Comparison of ENCODE assay signal across 9 cellular contexts in genomic region chr15:78875107-78875914, GRCh38. TPM values are rescaled to one million over a fixed set of nuclear protein-coding genes. Genes with fewer than 3 reads are reported as not detected.
DNase-seq lines count a peak whose midpoint lies in the region; ATAC-seq and TF ChIP-seq lines count a peak whose summit lies in the region.
"Had no signal": no experiment of that assay in that cellular context is flagged by ENCODE, and none has a peak within 500 bp of the region (broad histone marks: within the 10 kb centered on the region; RNA-seq: fewer than 3 reads in every experiment).

No MANE protein-coding gene starts in this region.

- no peaks in the 10 kb centered on the region for H3K27me3 ChIP-seq in right atrium auricular region
- no peaks in the 10 kb centered on the region for H3K27me3 ChIP-seq in mesenchymal stem cell (ENCODE audit: control insufficient read depth in 1 of 2, insufficient read depth in 1 of 2, low read length in 2 of 2)
- H3K27me3 ChIP-seq in vagina: no peaks in the 10 kb centered on the region

- peak overlapping the region in 1 of 2 donors; percentile 86 for H3K4me3 ChIP-seq in right atrium auricular region
- H3K4me3 ChIP-seq in astrocyte of the cerebellum (ENCODE audit: low read depth, low read length): peak overlapping the region; percentile 99
- peak overlapping the region in 1 of 2 experiments; percentile 98 for H3K4me3 ChIP-seq in mesenchymal stem cell (ENCODE audit: insufficient read depth in 1 of 2, low read depth in 1 of 2, low read length in 2 of 2)
- peak overlapping the region; percentile 76 to 80 for H3K4me3 ChIP-seq in vagina

- intact Hi-C loops in Right ventricle myocardium superior (cut with DNase I) (no loop called here), vagina (cut with DNase I) (no loop called here)

- no peak overlapping the region for H2BK120ac ChIP-seq in mesenchymal stem cell (ENCODE audit: low read depth, low read length)

- TF ChIP-seq CTCF in right atrium auricular region (IDR thresholded peaks at IDR 0.05): no peak
- TF ChIP-seq CTCF in astrocyte of the cerebellum (IDR thresholded peaks at IDR 0.05; ENCODE audit: low read depth, low read length, missing control alignments): no peak
- TF ChIP-seq CTCF in vagina (IDR thresholded peaks at IDR 0.05): no peak

- no peak overlapping the region for H3K14ac ChIP-seq in mesenchymal stem cell (ENCODE audit: low read length in 2 of 2)

- no peak overlapping the region for H2BK12ac ChIP-seq in mesenchymal stem cell (ENCODE audit: low read length in 2 of 2)

- no peak overlapping the region for H2BK5ac ChIP-seq in mesenchymal stem cell (ENCODE audit: low read depth, low read length, poor library complexity, severe bottlenecking)

- no peak overlapping the region for H3K23ac ChIP-seq in mesenchymal stem cell (ENCODE audit: low read length in 2 of 2)

- in situ Hi-C loops in astrocyte of the cerebellum (cut with HindIII; ENCODE audit: low sequenced_read_pairs): loop anchor here (25.0 kb wide), 1 partner anchor 312 kb away; no protein-coding TSS in a partner anchor

- WGBS in mesenchymal stem cell: 83% methylated on average over 22 of the region's 22 CpGs

- H3K4ac ChIP-seq in mesenchymal stem cell (ENCODE audit: low read depth in 1 of 2, low read length in 2 of 2): no peak overlapping the region

- no peak for TF ChIP-seq POLR2A in vagina (IDR thresholded peaks at IDR 0.05)

- H3K18ac ChIP-seq in mesenchymal stem cell (ENCODE audit: low read depth in 1 of 2, low read length in 2 of 2): no peak overlapping the region

- no peak overlapping the region for H4K8ac ChIP-seq in mesenchymal stem cell (ENCODE audit: low read length)

- H2AFZ ChIP-seq in mesenchymal stem cell (ENCODE audit: low read depth, low read length): no peak overlapping the region

- ATAC-seq in Right ventricle myocardium superior (ENCODE audit: poor library complexity): no peak

- H3K4me1 ChIP-seq in right atrium auricular region (peaks cover 0 to 63% of the 10 kb centered on the region in 2 donors), mesenchymal stem cell (ENCODE audit: control insufficient read depth, insufficient read depth, low read depth, low read length) (peaks cover 11% of the 10 kb centered on the region), vagina (peaks cover 65% of the 10 kb centered on the region)

- H3K9ac ChIP-seq in mesenchymal stem cell (ENCODE audit: low read length): peak overlapping the region; percentile 100

- H2BK15ac ChIP-seq in mesenchymal stem cell (ENCODE audit: low read depth, poor library complexity, severe bottlenecking): no peak overlapping the region

- H3K9me3 ChIP-seq in right atrium auricular region: no peaks in the 10 kb centered on the region
- no peaks in the 10 kb centered on the region for H3K9me3 ChIP-seq in mesenchymal stem cell (ENCODE audit: control insufficient read depth, low read length)
- H3K9me3 ChIP-seq in vagina: no peaks in the 10 kb centered on the region

- H3K4me2 ChIP-seq in mesenchymal stem cell (ENCODE audit: low read length, poor library complexity, severe bottlenecking): peak overlapping the region; percentile 26

- DNase-seq in right atrium auricular region (ENCODE audit: low spot score): no peak
- no peak for DNase-seq in Right ventricle myocardium superior
- DNase-seq in astrocyte of the cerebellum (ENCODE audit: low read depth): no peak
- DNase-seq in mesenchymal stem cell: peak; percentile 16
- DNase-seq in vagina (ENCODE audit: extremely low spot score in 2 of 2): no peak
- no peak for DNase-seq in NCI-H774 (lab: John Stamatoyannopoulos, UW)
- no peak for DNase-seq in NCI-H2029 treated with DMSO at 0.1 percent for 48 hours (lab: John Stamatoyannopoulos, UW)
- no peak for DNase-seq in stimulated activated CD4-positive, alpha-beta T cell treated with anti-CD3 and anti-CD28 coated beads, Interleukin-4, amount 100 ng/mL, for 1 hour
- DNase-seq: NCI-H2171 had no signal

- no peak overlapping the region for H2AK5ac ChIP-seq in mesenchymal stem cell (ENCODE audit: low read length, severe bottlenecking)

- H3K79me1 ChIP-seq in mesenchymal stem cell (replicated peaks; ENCODE audit: low read length, poor library complexity, severe bottlenecking): peaks cover 2% of the 10 kb centered on the region

- H3K27ac ChIP-seq in right atrium auricular region (peak overlapping the region; percentile 100), mesenchymal stem cell (ENCODE audit: low read length, poor library complexity, severe bottlenecking) (no peak overlapping the region), vagina (peak overlapping the region; percentile 99)

- no peak overlapping the region for H4K91ac ChIP-seq in mesenchymal stem cell (ENCODE audit: low read length)

- H3K36me3 ChIP-seq in right atrium auricular region (no peaks in the 10 kb centered on the region), mesenchymal stem cell (ENCODE audit: control insufficient read depth in 1 of 2, insufficient read depth in 2 of 2, low read depth in 1 of 2, low read length in 2 of 2) (peaks cover 0 to under 1% of the 10 kb centered on the region in 2 experiments), vagina (no peaks in the 10 kb centered on the region)

RNA-seq across cellular contexts. Expression of gene MORF4L1, which starts 2.6 kb away (rescaled TPM):
- 100 to 1,000 TPM; 330 to 368 TPM for total RNA-seq in right atrium auricular region
- 330 TPM for total RNA-seq in Right ventricle myocardium superior
- polyA plus RNA-seq in mesenchymal stem cell (2013, experiment 1 of 2): 560 TPM
- polyA plus RNA-seq in mesenchymal stem cell (2013, experiment 2 of 2): 524 TPM
- 170 TPM for total RNA-seq in vagina
